ENCODE assay signal across 6 cellular contexts in genomic region chr1:102615896-102616295, GRCh38.
"Had no signal": no experiment of that assay in that cellular context is flagged by ENCODE, and none has a peak within 500 bp of the region (broad histone marks: within the 10 kb centered on the region; RNA-seq: fewer than 3 reads in every experiment).

No MANE protein-coding gene starts in this region.

- H3K27ac Mint-ChIP-seq: IgD-negative memory B cell had no signal

- ATAC-seq: HepG2, K562 had no signal

- H3K4me3 Mint-ChIP-seq: IgD-negative memory B cell had no signal

- DNase-seq: IMR-90, KBM-7, KG1 had no signal

- H3K27me3 Mint-ChIP-seq: IgD-negative memory B cell had no signal
